Comparison of ENCODE assay signal across 7 cellular contexts in genomic region chr10:104694074-104694473, GRCh38. TPM values are rescaled to one million over a fixed set of nuclear protein-coding genes. Genes with fewer than 3 reads are reported as not detected.
"Had no signal": no experiment of that assay in that cellular context is flagged by ENCODE, and none has a peak within 500 bp of the region (broad histone marks: within the 10 kb centered on the region; RNA-seq: fewer than 3 reads in every experiment).

No MANE protein-coding gene starts in this region.

- H3K36me3 Mint-ChIP-seq: IgD-negative memory B cell had no signal

- H3K4me1 Mint-ChIP-seq: IgD-negative memory B cell had no signal

- H3K27ac ChIP-seq: HL-60 had no signal

- H3K4me3 Mint-ChIP-seq: IgD-negative memory B cell had no signal

- H3K27ac Mint-ChIP-seq: IgD-negative memory B cell had no signal

- H3K4me3 ChIP-seq: K562 had no signal

- DNase-seq: IMR-90, KBM-7 had no signal

RNA-seq across cellular contexts. Expression of gene SORCS3, which starts 53.0 kb away (rescaled TPM):
- total RNA-seq: HepG2, HT-29, IMR-90, K562 had no signal
- polyA plus RNA-seq: IgD-negative memory B cell, IMR-90, K562 had no signal
